Comparison of ENCODE assay signal across 15 cellular contexts in genomic region chr14:60634153-60634552, GRCh38. TPM values are rescaled to one million over a fixed set of nuclear protein-coding genes. Genes with fewer than 3 reads are reported as not detected.
DNase-seq lines count a peak whose midpoint lies in the region; ATAC-seq and TF ChIP-seq lines count a peak whose summit lies in the region.
"Had no signal": no experiment of that assay in that cellular context is flagged by ENCODE, and none has a peak within 500 bp of the region (broad histone marks: within the 10 kb centered on the region; RNA-seq: fewer than 3 reads in every experiment).

No MANE protein-coding gene starts in this region.

- TF ChIP-seq POLR2A in gastrocnemius medialis (IDR thresholded peaks at IDR 0.05): no peak

- H3K4me1 Mint-ChIP-seq in nephron: peaks cover 66% of the 10 kb centered on the region

- no peak overlapping the region for H3K4me3 Mint-ChIP-seq in nephron
- H3K4me3 Mint-ChIP-seq: CD4-positive, CD25-positive, alpha-beta regulatory T cell had no signal

- H3K27me3 ChIP-seq in gastrocnemius medialis: no peaks in the 10 kb centered on the region

- no peaks in the 10 kb centered on the region for H3K36me3 Mint-ChIP-seq in nephron (ENCODE audit: low read depth)
- H3K36me3 Mint-ChIP-seq: CD4-positive, CD25-positive, alpha-beta regulatory T cell had no signal

- in situ Hi-C loops in gastrocnemius medialis (cut with MboI; ENCODE audit: low sequenced_read_pairs in 4 of 4): loop anchor here in 2 of 4 donors (10.0 to 25.0 kb wide), 4 partner anchors 91 to 621 kb away; partner anchors contain the start of genes MNAT1 (in 1 of the 2), SIX4 (in 1 of the 2), SLC38A6 (in 1 of the 2) and TRMT5 (in 1 of the 2)

- CTCF ChIA-PET in RWPE1 (lab: Yijun Ruan, JAX): interaction anchor here (0.6 kb wide), 1 partner anchor 1421 kb away, joined by 3 read pairs; no protein-coding TSS in a partner anchor

- H3K27ac Mint-ChIP-seq in nephron: peak overlapping the region in 2 of 3 experiments; percentile 20 to 51
- H3K27ac Mint-ChIP-seq: CD4-positive, CD25-positive, alpha-beta regulatory T cell had no signal

- no peak for ATAC-seq in gastrocnemius medialis
- no peak for ATAC-seq in stimulated activated naive CD8-positive, alpha-beta T cell treated with anti-CD3 and anti-CD28 coated beads, Interleukin-15, Interleukin-2, amounts not matched to agents 100 U/mL and 50 U/mL, for 24 hours

- H3K4me1 ChIP-seq in gastrocnemius medialis: peaks cover 12 to 25% of the 10 kb centered on the region in 2 donors

- DNase-seq in NCI-H526 treated with DMSO at 0.1 percent for 48 hours (lab: John Stamatoyannopoulos, UW): peak; percentile 61
- DNase-seq in NCI-H526 (lab: John Stamatoyannopoulos, UW): no peak
- DNase-seq in SK-N-MC (ENCODE audit: low read depth, low spot score): no peak
- DNase-seq in gastrocnemius medialis: no peak
- DNase-seq in caudate nucleus (lab: John Stamatoyannopoulos, UW): no peak
- DNase-seq in stimulated activated naive CD8-positive, alpha-beta T cell treated with anti-CD3 and anti-CD28 coated beads, Interleukin-15, Interleukin-2, amounts not matched to agents 100 U/mL and 50 U/mL, for 24 hours: no peak
- DNase-seq in RWPE1 (ENCODE audit: low spot score): no peak
- DNase-seq: ACHN; CD4-positive, CD25-positive, alpha-beta regulatory T cell; DMS53; GF-D8 had no signal

- intact Hi-C loops in gastrocnemius medialis (cut with DNase I; ENCODE audit: low total_unique reads): no loop called here

- H3K27ac ChIP-seq in SK-N-MC (peak overlapping the region; percentile 26; the same call in 1 of the 2 replicates), gastrocnemius medialis (peak overlapping the region in 3 of 4 donors; percentile 4 to 20 (median 6)), caudate nucleus (ENCODE audit: low read depth, low read length) (no peak overlapping the region), RWPE1 (no peak overlapping the region)
- H3K27ac ChIP-seq: 22Rv1; BLaER1 treated with 17β-estradiol and CSF1 and Interleukin-3, amounts not matched to agents 10 nM and 100 nM had no signal

- H3K27me3 Mint-ChIP-seq in nephron (ENCODE audit: low read depth): peaks cover 22% of the 10 kb centered on the region

- TF ChIP-seq CTCF in nephron (IDR thresholded peaks at IDR 0.05; ENCODE audit: unreplicated experiment in 3 of 3): no peak
- TF ChIP-seq CTCF in gastrocnemius medialis (IDR thresholded peaks at IDR 0.05 in 4 of 5, conservative IDR thresholded peaks at IDR 0.05 in 1 of 5): no peak
- no peak for TF ChIP-seq CTCF in RWPE1 (conservative IDR thresholded peaks at IDR 0.05; ENCODE audit: low read depth)

- no peak overlapping the region for H3K9ac ChIP-seq in SK-N-MC (ENCODE audit: insufficient read length)
- H3K9ac ChIP-seq: BLaER1 treated with 17β-estradiol and CSF1 and Interleukin-3, amounts not matched to agents 10 nM and 100 nM had no signal

- H3K4me3 ChIP-seq in SK-N-MC (peak overlapping the region; percentile 19; the same call in 1 of the 2 replicates), gastrocnemius medialis (no peak overlapping the region)
- H3K4me3 ChIP-seq: BLaER1 treated with 17β-estradiol and CSF1 and Interleukin-3, amounts not matched to agents 10 nM and 100 nM; HAP-1 had no signal

- no peaks in the 10 kb centered on the region for H3K9me3 Mint-ChIP-seq in nephron

- H3K36me3 ChIP-seq in SK-N-MC (ENCODE audit: insufficient read depth, low read length): no peaks in the 10 kb centered on the region
- H3K36me3 ChIP-seq in gastrocnemius medialis: no peaks in the 10 kb centered on the region
- H3K36me3 ChIP-seq: BLaER1 treated with 17β-estradiol and CSF1 and Interleukin-3, amounts not matched to agents 10 nM and 100 nM; HAP-1 had no signal

- no peaks in the 10 kb centered on the region for H3K9me3 ChIP-seq in SK-N-MC (ENCODE audit: low read depth, low read length)
- H3K9me3 ChIP-seq in gastrocnemius medialis: no peaks in the 10 kb centered on the region
- H3K9me3 ChIP-seq: HAP-1 had no signal

- POLR2A ChIA-PET in RWPE1 (lab: Yijun Ruan, JAX; ENCODE audit: low non-redundant PET): no interaction called here

RNA-seq across cellular contexts. Expression of gene SIX1, which starts 15.1 kb away (rescaled TPM):
- total RNA-seq in gastrocnemius medialis: 10 to 100 TPM; 28.3 to 76.4 (median 56.3) TPM
- total RNA-seq: CD4-positive, CD25-positive, alpha-beta regulatory T cell had no signal

Comparison
In these comparisons a context has a peak if more than half of its experiments do, and no peak if none do; other contexts are left out.
1. H3K27ac ChIP-seq: peak in SK-N-MC (single experiment) and gastrocnemius medialis (3 of 4); none in caudate nucleus (single experiment) and RWPE1 (single experiment).